In genomic region chr10:48525113-48525512, GRCh38 we compare ENCODE assay signal across 16 cellular contexts.
DNase-seq lines count a peak whose midpoint lies in the region; ATAC-seq and TF ChIP-seq lines count a peak whose summit lies in the region.
"Had no signal": no experiment of that assay in that cellular context is flagged by ENCODE, and none has a peak within 500 bp of the region (broad histone marks: within the 10 kb centered on the region; RNA-seq: fewer than 3 reads in every experiment).

No MANE protein-coding gene starts in this region.

- intact Hi-C loops in natural killer cell (cut with micrococcal nuclease): no loop called here

- H3K27ac ChIP-seq in endodermal cell (ENCODE audit: low read depth, low read length) (no peak overlapping the region), neural progenitor cell (no peak overlapping the region)

- no peaks in the 10 kb centered on the region for H3K79me2 ChIP-seq in neural progenitor cell (ENCODE audit: low read depth)

- H3K27me3 Mint-ChIP-seq in natural killer cell treated with Interleukin-12 subunit alpha and Interleukin-12 subunit beta and Interleukin-15 and Interleukin-18, amount 100 ng/mL, for 72 hours: peaks cover 41 to 51% of the 10 kb centered on the region in 2 donors
- H3K27me3 Mint-ChIP-seq in natural killer cell (ENCODE audit: low read depth in 2 of 2) (peaks cover 46 to 58% of the 10 kb centered on the region in 2 donors), endodermal cell (ENCODE audit: insufficient read depth) (peaks cover 43% of the 10 kb centered on the region), neural progenitor cell (ENCODE audit: insufficient read depth, low read depth) (peaks cover 41% of the 10 kb centered on the region)

- H3K4me1 ChIP-seq in endodermal cell (ENCODE audit: control insufficient read depth, insufficient read depth, low read length) (peaks cover 6% of the 10 kb centered on the region), neural progenitor cell (peaks cover 39% of the 10 kb centered on the region)

- no peak overlapping the region for H2AFZ ChIP-seq in neural progenitor cell (replicated peaks)

- H3K27ac Mint-ChIP-seq in natural killer cell treated with Interleukin-12 subunit alpha and Interleukin-12 subunit beta and Interleukin-15 and Interleukin-18, amount 100 ng/mL, for 72 hours: no peak overlapping the region
- H3K27ac Mint-ChIP-seq in natural killer cell: no peak overlapping the region
- no peak overlapping the region for H3K27ac Mint-ChIP-seq in endodermal cell
- H3K27ac Mint-ChIP-seq in neural progenitor cell: no peak overlapping the region
- H3K27ac Mint-ChIP-seq: CD4-positive, alpha-beta T cell had no signal

- H3K27me3 ChIP-seq in endodermal cell (ENCODE audit: control insufficient read depth, insufficient read depth, low read length, poor library complexity, severe bottlenecking) (peaks cover 29% of the 10 kb centered on the region), neural progenitor cell (peaks cover 17% of the 10 kb centered on the region)
- H3K27me3 ChIP-seq: MG63 had no signal

- 93 to 96% methylated on average over 5 of the region's 5 CpGs for WGBS in endodermal cell (ENCODE audit: insufficient coverage in 1 of 2, insufficient read length in 1 of 2), 2 experiments

- no peaks in the 10 kb centered on the region for H3K9me3 ChIP-seq in endodermal cell (ENCODE audit: control insufficient read depth, low read length)
- H3K9me3 ChIP-seq in neural progenitor cell (ENCODE audit: low read depth): no peaks in the 10 kb centered on the region

- H3K4me3 Mint-ChIP-seq in natural killer cell treated with Interleukin-12 subunit alpha and Interleukin-12 subunit beta and Interleukin-15 and Interleukin-18, amount 100 ng/mL, for 72 hours: no peak overlapping the region
- H3K4me3 Mint-ChIP-seq in natural killer cell (no peak overlapping the region), endodermal cell (peak overlapping the region; percentile 63), neural progenitor cell (peak overlapping the region; percentile 77)
- H3K4me3 Mint-ChIP-seq: CD4-positive, alpha-beta T cell had no signal

- H3K4me2 ChIP-seq in neural progenitor cell: no peak overlapping the region

- no peak for ATAC-seq in natural killer cell treated with Interleukin-12 subunit alpha and Interleukin-12 subunit beta and Interleukin-15 and Interleukin-18, amount 100 ng/mL, for 72 hours
- no peak for ATAC-seq in natural killer cell

- no peaks in the 10 kb centered on the region for H3K36me3 Mint-ChIP-seq in natural killer cell treated with Interleukin-12 subunit alpha and Interleukin-12 subunit beta and Interleukin-15 and Interleukin-18, amount 100 ng/mL, for 72 hours
- H3K36me3 Mint-ChIP-seq in natural killer cell (no peaks in the 10 kb centered on the region), endodermal cell (ENCODE audit: low read depth) (no peaks in the 10 kb centered on the region), neural progenitor cell (no peaks in the 10 kb centered on the region)

- no peaks in the 10 kb centered on the region for H4K20me1 ChIP-seq in neural progenitor cell (ENCODE audit: low read depth)

- peaks cover 36% of the 10 kb centered on the region for H3F3A ChIP-seq in neural progenitor cell (ENCODE audit: low read depth)

- peak; percentile 34 for DNase-seq in natural killer cell treated with Interleukin-12 subunit alpha and Interleukin-12 subunit beta and Interleukin-15 and Interleukin-18, amount 100 ng/mL, for 72 hours (ENCODE audit: low spot score)
- DNase-seq in natural killer cell (no peak), endodermal cell (peak; percentile 43), neural progenitor cell (ENCODE audit: low spot score) (no peak), epidermal melanocyte (ENCODE audit: insufficient read length, low spot score) (no peak), NOMO-1 treated with dmso at 0.1 percent for 144 hours (lab: John Stamatoyannopoulos, UW; ENCODE audit: unreplicated experiment) (no peak), NCI-H1417 treated with DMSO at 0.1 percent for 48 hours (lab: John Stamatoyannopoulos, UW) (no peak), NCI-H510A (lab: John Stamatoyannopoulos, UW) (no peak)
- DNase-seq: Caco-2; CD4-positive, alpha-beta T cell; Kasumi-1; MG63; NCI-H1092; NCI-H510A treated with DMSO at 0.1 percent for 48 hours; NCI-H774; SHP77 had no signal

- TF ChIP-seq CTCF in natural killer cell (IDR thresholded peaks at IDR 0.05): no peak
- TF ChIP-seq CTCF in endodermal cell (conservative IDR thresholded peaks at IDR 0.05): no peak
- no peak for TF ChIP-seq CTCF in neural progenitor cell (IDR thresholded peaks at IDR 0.05)

- H3K9ac ChIP-seq in endodermal cell (ENCODE audit: extremely low read depth, low read length, poor library complexity, severe bottlenecking): no peak overlapping the region
- no peak overlapping the region for H3K9ac ChIP-seq in neural progenitor cell

- peaks cover 4% of the 10 kb centered on the region for H3K9me3 Mint-ChIP-seq in natural killer cell treated with Interleukin-12 subunit alpha and Interleukin-12 subunit beta and Interleukin-15 and Interleukin-18, amount 100 ng/mL, for 72 hours
- peaks cover 3 to 5% of the 10 kb centered on the region in 2 donors for H3K9me3 Mint-ChIP-seq in natural killer cell
- no peaks in the 10 kb centered on the region for H3K9me3 Mint-ChIP-seq in endodermal cell
- H3K9me3 Mint-ChIP-seq in neural progenitor cell: peaks cover 13% of the 10 kb centered on the region

- H3K4me1 Mint-ChIP-seq in natural killer cell treated with Interleukin-12 subunit alpha and Interleukin-12 subunit beta and Interleukin-15 and Interleukin-18, amount 100 ng/mL, for 72 hours (ENCODE audit: low read depth in 2 of 2): no peaks in the 10 kb centered on the region
- H3K4me1 Mint-ChIP-seq in natural killer cell: peaks cover under 1 to 2% of the 10 kb centered on the region in 2 donors
- peaks cover 22% of the 10 kb centered on the region for H3K4me1 Mint-ChIP-seq in endodermal cell
- peaks cover 10% of the 10 kb centered on the region for H3K4me1 Mint-ChIP-seq in neural progenitor cell

- no peaks in the 10 kb centered on the region for H3K36me3 ChIP-seq in endodermal cell (ENCODE audit: control insufficient read depth, insufficient read depth, low read length)
- H3K36me3 ChIP-seq in neural progenitor cell: no peaks in the 10 kb centered on the region

- H3K4me3 ChIP-seq in endodermal cell (ENCODE audit: low read length): no peak overlapping the region
- H3K4me3 ChIP-seq in neural progenitor cell: no peak overlapping the region
- H3K4me3 ChIP-seq: MG63 had no signal

Comparison
In these comparisons a context has a peak if more than half of its experiments do, and no peak if none do; other contexts are left out.
1. DNase-seq: peak in natural killer cell treated with Interleukin-12 subunit alpha and Interleukin-12 subunit beta and Interleukin-15 and Interleukin-18, amount 100 ng/mL, for 72 hours (single experiment) and endodermal cell (single experiment); none in natural killer cell (single experiment), neural progenitor cell (single experiment), epidermal melanocyte (single experiment), NOMO-1 treated with dmso at 0.1 percent for 144 hours (single experiment), NCI-H1417 treated with DMSO at 0.1 percent for 48 hours (single experiment) and NCI-H510A (single experiment).
2. H3K4me3 Mint-ChIP-seq: peak in endodermal cell (single experiment) and neural progenitor cell (single experiment); none in natural killer cell treated with Interleukin-12 subunit alpha and Interleukin-12 subunit beta and Interleukin-15 and Interleukin-18, amount 100 ng/mL, for 72 hours (single experiment) and natural killer cell (single experiment).